ENCODE assay signal across 28 cellular contexts in genomic region chr3:179279294-179279693, GRCh38.
"Had no signal": no experiment of that assay in that cellular context is flagged by ENCODE, and none has a peak within 500 bp of the region (broad histone marks: within the 10 kb centered on the region; RNA-seq: fewer than 3 reads in every experiment).

No MANE protein-coding gene starts in this region.

- DNase-seq: hypothalamus; immature natural killer cell; kidney; left colon; left ventricle myocardium inferior; mesendoderm; naive B cell; natural killer cell; ovary; stimulated activated CD4-positive, alpha-beta T cell treated with anti-CD3 and anti-CD28 coated beads, Interleukin-12 subunit alpha, Interleukin-12 subunit beta, amount 100 ng/mL, for 4 hours; stimulated activated CD4-positive, alpha-beta T cell treated with anti-CD3 and anti-CD28 coated beads, Interleukin-15, amount 100 ng/mL, for 24 hours; stimulated activated CD4-positive, alpha-beta T cell treated with anti-CD3 and anti-CD28 coated beads, Interleukin-2, amount 100 ng/mL, for 24 hours; stimulated activated CD4-positive, alpha-beta T cell treated with anti-CD3 and anti-CD28 coated beads, Interleukin-4, amount 100 ng/mL, for 1 hour; stimulated activated naive CD4-positive, alpha-beta T cell; tibial artery; trophoblast cell; upper lobe of right lung had no signal

- H3K4me1 Mint-ChIP-seq: immature natural killer cell, mesothelial cell of epicardium, natural killer cell had no signal

- H3K27ac ChIP-seq: left ventricle myocardium inferior, ovary, right atrium auricular region, skin epidermis, suprapubic skin, thoracic aorta, tibial artery, upper lobe of right lung had no signal

- H3K36me3 ChIP-seq: left ventricle myocardium inferior, ovary, right atrium auricular region, suprapubic skin, thoracic aorta, tibial artery, upper lobe of right lung had no signal

- H3K9me3 ChIP-seq: left ventricle myocardium inferior, ovary, right atrium auricular region, suprapubic skin, thoracic aorta, tibial artery, upper lobe of right lung had no signal

- H3K4me3 Mint-ChIP-seq: immature natural killer cell; mesothelial cell of epicardium; naive B cell; natural killer cell; stimulated activated naive CD8-positive, alpha-beta T cell treated with anti-CD3 and anti-CD28 coated beads, Interleukin-15, Interleukin-2, amounts not matched to agents 100 ng/mL and 50 ng/mL, for 24 hours had no signal

- H3K27me3 ChIP-seq: ovary, right atrium auricular region, suprapubic skin, upper lobe of right lung had no signal

- FAIRE-seq: islet of Langerhans, kidney, urothelium cell line had no signal

- ATAC-seq: left colon, natural killer cell, sciatic nerve, upper lobe of right lung had no signal

- H3K27me3 Mint-ChIP-seq: progenitor cell of endocrine pancreas had no signal

- H3K4me3 ChIP-seq: left ventricle myocardium inferior, lung, ovary, right atrium auricular region, skin epidermis, suprapubic skin, thoracic aorta, tibial artery, upper lobe of right lung had no signal

- H3K9me3 Mint-ChIP-seq: mesothelial cell of epicardium; natural killer cell; stimulated activated naive CD8-positive, alpha-beta T cell treated with anti-CD3 and anti-CD28 coated beads, Interleukin-15, Interleukin-2, amounts not matched to agents 100 ng/mL and 50 ng/mL, for 24 hours had no signal

- H3K36me3 Mint-ChIP-seq: immature natural killer cell, mesothelial cell of epicardium, naive B cell, natural killer cell had no signal

- H3K27ac Mint-ChIP-seq: immature natural killer cell; mesothelial cell of epicardium; naive B cell; natural killer cell; progenitor cell of endocrine pancreas; stimulated activated naive CD8-positive, alpha-beta T cell treated with anti-CD3 and anti-CD28 coated beads, Interleukin-15, Interleukin-2, amounts not matched to agents 100 ng/mL and 50 ng/mL, for 24 hours had no signal

- H3K4me1 ChIP-seq: left ventricle myocardium inferior, right atrium auricular region, suprapubic skin, tibial artery, upper lobe of right lung had no signal
